ENCODE assay signal across 28 cellular contexts in the genomic region with DNA sequence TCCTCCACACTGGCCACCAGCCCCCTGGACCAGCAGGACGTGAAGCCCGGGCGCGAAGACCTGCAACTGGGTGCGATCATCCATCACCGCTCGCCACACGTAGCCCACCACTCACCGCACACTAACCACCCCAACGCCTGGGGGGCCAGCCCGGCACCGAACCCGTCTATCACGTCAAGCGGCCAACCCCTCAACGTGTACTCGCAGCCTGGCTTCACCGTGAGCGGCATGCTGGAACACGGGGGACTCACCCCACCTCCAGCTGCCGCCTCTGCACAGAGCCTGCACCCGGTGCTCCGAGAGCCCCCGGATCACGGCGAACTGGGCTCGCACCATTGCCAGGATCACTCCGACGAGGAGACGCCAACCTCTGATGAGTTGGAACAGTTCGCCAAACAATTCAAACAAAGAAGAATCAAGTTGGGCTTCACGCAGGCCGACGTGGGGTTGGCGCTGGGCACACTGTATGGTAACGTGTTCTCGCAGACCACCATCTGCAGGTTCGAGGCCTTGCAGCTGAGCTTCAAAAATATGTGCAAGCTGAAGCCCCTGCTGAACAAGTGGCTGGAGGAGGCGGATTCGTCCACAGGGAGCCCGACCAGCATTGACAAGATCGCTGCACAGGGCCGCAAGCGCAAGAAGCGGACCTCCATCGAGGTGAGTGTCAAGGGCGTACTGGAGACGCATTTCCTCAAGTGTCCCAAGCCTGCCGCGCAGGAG. TPM values are rescaled to one million over a fixed set of nuclear protein-coding genes. Genes with fewer than 3 reads are reported as not detected.
DNase-seq lines count a peak whose midpoint lies in the region; ATAC-seq and TF ChIP-seq lines count a peak whose summit lies in the region.
"Had no signal": no experiment of that assay in that cellular context is flagged by ENCODE, and none has a peak within 500 bp of the region (broad histone marks: within the 10 kb centered on the region; RNA-seq: fewer than 3 reads in every experiment).

No MANE protein-coding gene starts in this region.

- H3K4me1 Mint-ChIP-seq in nephron progenitor cell: peaks cover 39% of the 10 kb centered on the region
- H3K4me1 Mint-ChIP-seq: activated naive CD4-positive, alpha-beta T cell treated with anti-CD3 and anti-CD28 coated beads, Interleukin-2, amount 50 U/mL, for 24 hours had no signal

- ATAC-seq in left ventricle myocardium superior (no peak), thoracic aorta (ENCODE audit: insufficient number of reproducible peaks, low FRiP score, low read depth) (no peak), HG03025 (IDR thresholded peaks at IDR 0.05; ENCODE audit: low FRiP score, unreplicated experiment) (no peak)
- ATAC-seq: A549; GM12878; natural killer cell treated with Interleukin-12 subunit alpha and Interleukin-12 subunit beta and Interleukin-15 and Interleukin-18, amount 100 ng/mL, for 72 hours had no signal

- H3K4me3 ChIP-seq in cardiac muscle cell: peak overlapping the region; percentile 28
- H3K4me3 ChIP-seq in thoracic aorta: peak overlapping the region; percentile 13
- H3K4me3 ChIP-seq: A549; BLaER1 treated with 17β-estradiol and CSF1 and Interleukin-3, amounts not matched to agents 10 nM and 100 nM; GM12878; upper lobe of left lung had no signal

- peaks cover 87% of the 10 kb centered on the region for H3K27me3 Mint-ChIP-seq in nephron progenitor cell (ENCODE audit: low read depth, poor library complexity)

- H3K4me1 ChIP-seq in cardiac muscle cell (ENCODE audit: low read depth) (no peaks in the 10 kb centered on the region), thoracic aorta (ENCODE audit: control insufficient read depth in 1 of 2, low read depth in 2 of 2) (peaks cover 0 to 9% of the 10 kb centered on the region in 2 donors)
- H3K4me1 ChIP-seq: A549; BLaER1 treated with 17β-estradiol and CSF1 and Interleukin-3, amounts not matched to agents 10 nM and 100 nM; upper lobe of left lung had no signal

- H3K27ac ChIP-seq in cardiac muscle cell: no peak overlapping the region
- no peak overlapping the region for H3K27ac ChIP-seq in thoracic aorta
- H3K27ac ChIP-seq: A549; BLaER1 treated with 17β-estradiol and CSF1 and Interleukin-3, amounts not matched to agents 10 nM and 100 nM; brain microvascular endothelial cell; esophagus muscularis mucosa; upper lobe of left lung had no signal

- no peak for DNase-seq in cardiac muscle cell (ENCODE audit: low read depth in 1 of 2, low spot score in 1 of 2)
- no peak for DNase-seq in left ventricle myocardium superior
- peak; percentile 52 for DNase-seq in ecto neural progenitor cell (ENCODE audit: low spot score)
- no peak for DNase-seq in nephron progenitor cell
- DNase-seq in thoracic aorta (ENCODE audit: low spot score): no peak
- DNase-seq in NCI-H2227 (lab: John Stamatoyannopoulos, UW; ENCODE audit: unreplicated experiment): no peak
- no peak for DNase-seq in NCI-H128 (lab: John Stamatoyannopoulos, UW; ENCODE audit: unreplicated experiment)
- DNase-seq: activated T-cell treated with anti-CD3 and anti-CD28 coated beads, Interleukin-2, amount 50 U/mL, for 24 hours; brain microvascular endothelial cell; GF-D8; MV-4-11; NCI-H1930; NK-92 treated with Interleukin-12 subunit alpha and Interleukin-12 subunit beta, amount 100 ng/mL, for 24 hours; stimulated activated CD4-positive, alpha-beta T cell treated with anti-CD3 and anti-CD28 coated beads, Interleukin-15, amount 100 ng/mL, for 24 hours; stimulated activated naive CD4-positive, alpha-beta T cell; SW 1271 had no signal

- intact Hi-C loops in left ventricle myocardium superior (cut with micrococcal nuclease): no loop called here

- H3K27ac Mint-ChIP-seq in nephron progenitor cell: no peak overlapping the region
- H3K27ac Mint-ChIP-seq: activated naive CD4-positive, alpha-beta T cell treated with anti-CD3 and anti-CD28 coated beads, Interleukin-2, amount 50 U/mL, for 24 hours; activated T-cell treated with anti-CD3 and anti-CD28 coated beads, Interleukin-2, amount 50 U/mL, for 24 hours; memory B cell; natural killer cell treated with Interleukin-12 subunit alpha and Interleukin-12 subunit beta and Interleukin-15 and Interleukin-18, amount 100 ng/mL, for 72 hours had no signal

- no peaks in the 10 kb centered on the region for H3K36me3 Mint-ChIP-seq in nephron progenitor cell (ENCODE audit: low read depth)
- H3K36me3 Mint-ChIP-seq: activated naive CD4-positive, alpha-beta T cell treated with anti-CD3 and anti-CD28 coated beads, Interleukin-2, amount 50 U/mL, for 24 hours had no signal

- H3K36me3 ChIP-seq in cardiac muscle cell (no peaks in the 10 kb centered on the region), thoracic aorta (no peaks in the 10 kb centered on the region)
- H3K36me3 ChIP-seq: BLaER1 treated with 17β-estradiol and CSF1 and Interleukin-3, amounts not matched to agents 10 nM and 100 nM; brain microvascular endothelial cell; esophagus muscularis mucosa; upper lobe of left lung had no signal

- peak overlapping the region; percentile 64 for H3K4me3 Mint-ChIP-seq in nephron progenitor cell
- H3K4me3 Mint-ChIP-seq: activated naive CD4-positive, alpha-beta T cell treated with anti-CD3 and anti-CD28 coated beads, Interleukin-2, amount 50 U/mL, for 24 hours; activated T-cell treated with anti-CD3 and anti-CD28 coated beads, Interleukin-2, amount 50 U/mL, for 24 hours; memory B cell; natural killer cell treated with Interleukin-12 subunit alpha and Interleukin-12 subunit beta and Interleukin-15 and Interleukin-18, amount 100 ng/mL, for 72 hours had no signal

- peaks cover 65% of the 10 kb centered on the region for H3K9me3 Mint-ChIP-seq in nephron progenitor cell
- H3K9me3 Mint-ChIP-seq: activated naive CD4-positive, alpha-beta T cell treated with anti-CD3 and anti-CD28 coated beads, Interleukin-2, amount 50 U/mL, for 24 hours; activated T-cell treated with anti-CD3 and anti-CD28 coated beads, Interleukin-2, amount 50 U/mL, for 24 hours had no signal

- TF ChIP-seq CTCF in cardiac muscle cell (IDR thresholded peaks at IDR 0.05; ENCODE audit: low read depth, low read length) (no peak), nephron progenitor cell (IDR thresholded peaks at IDR 0.05) (no peak), thoracic aorta (IDR thresholded peaks at IDR 0.05) (no peak)

- H3K27me3 ChIP-seq in cardiac muscle cell (peaks cover 88% of the 10 kb centered on the region), thoracic aorta (replicated peaks; ENCODE audit: insufficient read depth) (no peaks in the 10 kb centered on the region)
- H3K27me3 ChIP-seq: brain microvascular endothelial cell had no signal

- no peaks in the 10 kb centered on the region for H3K9me3 ChIP-seq in cardiac muscle cell (ENCODE audit: low read depth)
- no peaks in the 10 kb centered on the region for H3K9me3 ChIP-seq in thoracic aorta
- H3K9me3 ChIP-seq: A549, esophagus muscularis mucosa had no signal

RNA-seq across cellular contexts. Expression of gene POU3F4, which starts 0.6 kb away (rescaled TPM):
- 0.03 TPM in 1 of 2 replicates, not detected in the other for total RNA-seq in cardiac muscle cell
- not detected in 2 replicates for polyA plus RNA-seq in cardiac muscle cell
- total RNA-seq in left ventricle myocardium superior: not detected
- total RNA-seq in thoracic aorta: not detected
- total RNA-seq: dermis microvascular lymphatic vessel endothelial cell; GM12878; natural killer cell treated with Interleukin-12 subunit alpha and Interleukin-12 subunit beta and Interleukin-15 and Interleukin-18, amount 100 ng/mL, for 72 hours; NCI-H460; renal cortical epithelial cell; upper lobe of left lung had no signal
- polyA plus RNA-seq: A549 had no signal
